ENCODE assay signal across 8 cellular contexts in the genomic region with DNA sequence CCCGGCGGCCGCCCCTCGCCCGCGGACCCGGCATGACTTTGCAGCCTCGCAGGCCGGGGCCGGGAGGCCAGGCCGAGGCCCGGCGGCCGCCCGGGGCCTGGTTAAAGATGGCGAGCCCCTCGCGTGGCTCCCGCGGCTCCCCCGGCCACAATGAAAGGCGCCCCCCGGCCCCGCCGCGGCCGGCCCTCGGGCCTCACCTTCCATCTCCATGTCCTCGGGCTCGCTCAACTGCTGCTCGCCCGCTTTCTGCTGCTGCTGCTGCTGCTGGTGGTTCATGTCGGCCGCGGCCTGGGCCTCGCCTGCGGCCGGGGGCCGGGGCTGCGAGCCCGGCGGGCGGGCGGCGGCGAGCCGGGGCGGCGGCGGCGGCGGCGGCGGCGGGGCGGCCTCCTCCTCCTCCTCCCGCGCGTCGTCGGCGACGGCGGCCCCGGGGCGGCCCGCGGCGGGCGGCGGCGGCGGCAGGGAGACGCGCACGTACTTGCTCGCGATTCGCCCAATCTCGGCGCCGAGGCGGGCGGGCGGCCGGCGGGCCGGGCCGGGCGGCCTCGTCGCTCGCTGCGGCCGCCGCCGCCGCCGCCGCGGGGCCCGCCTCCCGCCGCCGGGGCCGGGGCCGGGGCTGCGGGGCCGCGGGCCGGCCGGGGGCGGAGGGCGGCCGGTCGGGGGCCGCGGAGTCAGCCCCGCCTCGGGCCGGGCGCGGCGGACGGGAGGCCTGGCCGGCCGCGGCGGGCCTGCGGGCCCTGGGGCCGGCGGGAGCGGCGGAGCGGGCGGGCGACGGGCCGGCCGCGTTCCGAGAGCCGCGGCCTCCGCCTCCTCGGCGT.
DNase-seq lines count a peak whose midpoint lies in the region; ATAC-seq and TF ChIP-seq lines count a peak whose summit lies in the region.

No MANE protein-coding gene starts in this region.

- H3K4me1 Mint-ChIP-seq in central memory CD8-positive, alpha-beta T cell = peaks cover 43% of the 10 kb centered on the region

- H3F3A ChIP-seq in MM.1S (ENCODE audit: insufficient read depth, low read length) = peaks cover 43% of the 10 kb centered on the region

- H3K27me3 ChIP-seq in MM.1S (replicated peaks; ENCODE audit: insufficient read depth, low read length) = no peaks in the 10 kb centered on the region
- no peaks in the 10 kb centered on the region for H3K27me3 ChIP-seq in mucosa of rectum (ENCODE audit: control insufficient read depth in 2 of 2, insufficient read depth in 2 of 2, low read length in 2 of 2)

- H2AFZ ChIP-seq in MM.1S (ENCODE audit: low read length) = no peak overlapping the region

- peak overlapping the region; percentile 97 for H3K4me3 Mint-ChIP-seq in central memory CD8-positive, alpha-beta T cell

- no peak for ATAC-seq in central memory CD8-positive, alpha-beta T cell (replicated peaks; ENCODE audit: extremely low read depth, poor library complexity, severe bottlenecking)

- H3K36me3 ChIP-seq in MM.1S (replicated peaks; ENCODE audit: insufficient read depth, low read length) = no peaks in the 10 kb centered on the region
- no peaks in the 10 kb centered on the region for H3K36me3 ChIP-seq in mucosa of rectum (ENCODE audit: control insufficient read depth in 2 of 2, insufficient read depth in 2 of 2, low read length in 2 of 2)

- peak overlapping the region; percentile 96 for H3K27ac Mint-ChIP-seq in central memory CD8-positive, alpha-beta T cell (ENCODE audit: low read depth)

- H3K79me2 ChIP-seq in MM.1S (ENCODE audit: low read length) = peaks cover 58% of the 10 kb centered on the region

- H3K27me3 Mint-ChIP-seq in central memory CD8-positive, alpha-beta T cell = no peaks in the 10 kb centered on the region

- H3K27ac ChIP-seq in MM.1S (ENCODE audit: low read length) (peak overlapping the region; percentile 84), mucosa of rectum (ENCODE audit: low read depth in 2 of 2, low read length in 2 of 2) (peak overlapping the region; percentile 68 to 81)

- peak overlapping the region; percentile 87; the same call in 1 of the 2 replicates for H3K4me2 ChIP-seq in MM.1S (ENCODE audit: low read depth, low read length)

- peaks cover 37% of the 10 kb centered on the region for H4K20me1 ChIP-seq in MM.1S (ENCODE audit: insufficient read depth, low read length)

- H3K9ac ChIP-seq in MM.1S (ENCODE audit: low read length) (peak overlapping the region; percentile 86), mucosa of rectum (ENCODE audit: low read depth in 1 of 2, low read length in 2 of 2) (peak overlapping the region; percentile 75 to 78)

- H3K4me1 ChIP-seq in MM.1S (ENCODE audit: low read length) (peaks cover 25% of the 10 kb centered on the region), mucosa of rectum (ENCODE audit: control insufficient read depth in 2 of 2, insufficient read depth in 2 of 2, low read length in 2 of 2) (peaks cover 44 to 51% of the 10 kb centered on the region in 2 donors)

- H3K4me3 ChIP-seq in MM.1S (ENCODE audit: low read length) (peak overlapping the region; percentile 68), mucosa of rectum (ENCODE audit: low read length in 2 of 2) (peak overlapping the region; percentile 71 to 78)

- TF ChIP-seq CTCF in MM.1S (IDR thresholded peaks at IDR 0.05; ENCODE audit: low read length) = no peak

- no peaks in the 10 kb centered on the region for H3K9me3 Mint-ChIP-seq in central memory CD8-positive, alpha-beta T cell

- H3K9me2 ChIP-seq in MM.1S (replicated peaks; ENCODE audit: insufficient read depth, low read length) = no peaks in the 10 kb centered on the region

- peaks cover 15% of the 10 kb centered on the region for H3K36me3 Mint-ChIP-seq in central memory CD8-positive, alpha-beta T cell (ENCODE audit: insufficient read depth)

- H3K9me3 ChIP-seq in MM.1S (replicated peaks; ENCODE audit: insufficient read depth, low read length) (no peaks in the 10 kb centered on the region), mucosa of rectum (ENCODE audit: control insufficient read depth in 2 of 2, low read length in 2 of 2) (no peaks in the 10 kb centered on the region)

- DNase-seq in stimulated activated CD4-positive, alpha-beta T cell treated with anti-CD3 and anti-CD28 coated beads, Interleukin-15, amount 100 ng/mL, for 24 hours = peak; percentile 24
- DNase-seq in stimulated activated CD4-positive, alpha-beta T cell treated with anti-CD3 and anti-CD28 coated beads, Interleukin-4, amount 100 ng/mL, for 4 hours = no peak
- DNase-seq in MM.1S = no peak
- DNase-seq in central memory CD8-positive, alpha-beta T cell (ENCODE audit: low spot score in 2 of 2) = no peak
- DNase-seq in SHP77 (lab: John Stamatoyannopoulos, UW) = no peak
- no peak for DNase-seq in NCI-H1436 (lab: John Stamatoyannopoulos, UW)
- DNase-seq in cerebellar nuclear complex (lab: John Stamatoyannopoulos, UW) = no peak
